Comparison of ENCODE assay signal across 10 cellular contexts in the genomic region with DNA sequence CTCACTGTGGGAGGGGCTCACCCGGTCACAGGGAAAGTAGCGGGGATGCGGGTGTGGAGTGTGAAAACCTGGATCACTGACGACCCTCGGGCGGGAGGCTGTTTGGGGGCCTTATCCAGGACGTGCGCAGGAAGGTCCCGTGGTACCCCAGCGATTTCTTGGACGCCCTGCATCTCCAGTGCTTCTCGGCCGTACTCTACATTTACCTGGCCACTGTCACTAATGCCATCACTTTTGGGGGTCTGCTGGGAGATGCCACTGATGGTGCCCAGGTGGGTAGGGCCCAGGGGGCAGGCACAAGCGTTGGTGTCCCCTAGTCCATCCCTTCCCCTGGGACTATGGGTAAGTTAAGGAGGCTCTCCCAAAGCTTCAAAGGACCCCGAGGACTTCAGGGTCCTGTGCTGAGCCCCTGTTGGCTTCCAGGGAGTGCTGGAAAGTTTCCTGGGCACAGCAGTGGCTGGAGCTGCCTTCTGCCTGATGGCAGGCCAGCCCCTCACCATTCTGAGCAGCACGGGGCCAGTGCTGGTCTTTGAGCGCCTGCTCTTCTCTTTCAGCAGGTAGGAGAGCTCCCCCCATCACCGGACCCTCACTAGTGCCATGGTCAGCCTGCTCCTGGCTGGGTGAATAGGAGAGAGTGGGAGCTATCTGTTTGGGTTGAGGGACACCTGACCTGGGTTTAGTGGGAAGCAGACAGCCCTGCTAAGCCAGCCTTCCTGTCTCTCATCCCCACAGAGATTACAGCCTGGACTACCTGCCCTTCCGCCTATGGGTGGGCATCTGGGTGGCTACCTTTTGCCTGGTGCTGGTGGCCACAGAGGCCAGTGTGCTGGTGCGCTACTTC. TPM values are rescaled to one million over a fixed set of nuclear protein-coding genes. Genes with fewer than 3 reads are reported as not detected.
A peak's percentile ranks its signal among the peaks of the same experiment; 100 is the strongest.
DNase-seq lines count a peak whose midpoint lies in the region; ATAC-seq and TF ChIP-seq lines count a peak whose summit lies in the region.
"Had no signal": no experiment of that assay in that cellular context is flagged by ENCODE, and none has a peak within 500 bp of the region (broad histone marks: within the 10 kb centered on the region; RNA-seq: fewer than 3 reads in every experiment).

No MANE protein-coding gene starts in this region.

- DNase-seq in RWPE2 (ENCODE audit: low spot score) (no peak), posterior vena cava (ENCODE audit: low spot score) (peak; percentile 77), thyroid gland (no peak), SW 1271 (lab: John Stamatoyannopoulos, UW) (no peak), HPDE6-E6E7 (ENCODE audit: extremely low spot score) (no peak), AG20443 (ENCODE audit: low spot score) (no peak)

- H3K4me3 ChIP-seq in GM08714 (ENCODE audit: low read length): peak overlapping the region; percentile 28; the same call in 1 of the 2 replicates
- H3K4me3 ChIP-seq in RWPE2 (ENCODE audit: severe bottlenecking): peak overlapping the region; percentile 19
- H3K4me3 ChIP-seq in esophagus (ENCODE audit: low read depth in 1 of 2, low read length in 2 of 2): peak overlapping the region; percentile 33 to 44
- no peak overlapping the region for H3K4me3 ChIP-seq in thyroid gland (replicated peaks in 1 of 3)

- H3K27ac ChIP-seq in RWPE2 (ENCODE audit: poor library complexity, severe bottlenecking) (no peak overlapping the region), esophagus (ENCODE audit: low read depth in 2 of 2, low read length in 1 of 2) (no peak overlapping the region), thyroid gland (no peak overlapping the region)
- H3K27ac ChIP-seq: foreskin keratinocyte, skin epidermis had no signal

- intact Hi-C loops in posterior vena cava (cut with DNase I) (no loop called here), thyroid gland (cut with DNase I) (no loop called here)

- TF ChIP-seq POLR2A in thyroid gland (IDR thresholded peaks at IDR 0.05): no peak

- no peaks in the 10 kb centered on the region for H3K27me3 ChIP-seq in RWPE2 (ENCODE audit: insufficient read depth, poor library complexity, severe bottlenecking)
- H3K27me3 ChIP-seq in esophagus (ENCODE audit: control insufficient read depth in 1 of 2, insufficient read depth in 2 of 2, low read length in 2 of 2): no peaks in the 10 kb centered on the region
- no peaks in the 10 kb centered on the region for H3K27me3 ChIP-seq in thyroid gland
- H3K27me3 ChIP-seq: foreskin keratinocyte had no signal

- H3K9me3 ChIP-seq in RWPE2 (ENCODE audit: severe bottlenecking) (no peaks in the 10 kb centered on the region), esophagus (ENCODE audit: control insufficient read depth in 2 of 2, insufficient read depth in 1 of 2, low read depth in 1 of 2, low read length in 1 of 2) (no peaks in the 10 kb centered on the region), thyroid gland (no peaks in the 10 kb centered on the region)

- ATAC-seq in RWPE2 (ENCODE audit: low read depth): no peak

- WGBS in esophagus, 2 donors: 62 to 65% methylated on average over 20 of the region's 20 CpGs
- 46 to 51% methylated on average over 15 to 20 of the region's 20 CpGs for WGBS in thyroid gland, 2 donors

- TF ChIP-seq CTCF in RWPE2 (IDR thresholded peaks at IDR 0.05; ENCODE audit: poor library complexity, severe bottlenecking) (no peak), thyroid gland (IDR thresholded peaks at IDR 0.05) (no peak)

- H3K36me3 ChIP-seq in RWPE2 (ENCODE audit: low read depth) (no peaks in the 10 kb centered on the region), esophagus (ENCODE audit: control insufficient read depth in 2 of 2, insufficient read depth in 2 of 2, low read length in 1 of 2) (no peaks in the 10 kb centered on the region), thyroid gland (no peaks in the 10 kb centered on the region)

- no peaks in the 10 kb centered on the region for H3K4me1 ChIP-seq in RWPE2 (ENCODE audit: insufficient read depth, poor library complexity, severe bottlenecking)
- H3K4me1 ChIP-seq in esophagus (ENCODE audit: control insufficient read depth in 2 of 2, insufficient read depth in 2 of 2, low read length in 1 of 2): peaks cover 0 to 17% of the 10 kb centered on the region in 2 donors
- H3K4me1 ChIP-seq in thyroid gland: peaks cover 0 to 4% of the 10 kb centered on the region in 2 donors
- H3K4me1 ChIP-seq: foreskin keratinocyte had no signal

RNA-seq across cellular contexts. Expression of gene SLC4A9, which starts 3.9 kb away (rescaled TPM):
- polyA plus RNA-seq in esophagus: under 1 TPM; 0.14 to 0.20 TPM
- total RNA-seq in posterior vena cava: not detected
- total RNA-seq in thyroid gland: under 1 TPM in 3 of 4 donors, not detected in 1; 0.29 to 0.45 (median 0.29) TPM

RNA-seq across cellular contexts. Expression of gene HBEGF, which starts 17.4 kb away (rescaled TPM):
- polyA plus RNA-seq in esophagus: 10 to 100 TPM in 1 of 2 donors, 1 to 10 TPM in 1; 9.3 to 23.5 TPM
- 1 to 10 TPM; 6.9 to 9.5 TPM for total RNA-seq in posterior vena cava
- total RNA-seq in thyroid gland: 10 to 100 TPM in 3 of 4 donors, 1 to 10 TPM in 1; 5.8 to 13.0 (median 12.6) TPM

RNA-seq across cellular contexts. Expression of gene ANKHD1, which starts 37.8 kb away (rescaled TPM):
- polyA plus RNA-seq in esophagus: 10 to 100 TPM; 37.7 to 43.2 TPM
- total RNA-seq in posterior vena cava (10 to 100 TPM; 90.8 to 93.2 TPM), thyroid gland (100 to 1,000 TPM; 148 to 247 (median 163) TPM)

Comparison
In these comparisons a context has a peak if more than half of its experiments do, and no peak if none do; other contexts are left out.
1. H3K4me3 ChIP-seq: peak in GM08714 (single experiment), RWPE2 (single experiment) and esophagus (2 of 2); none in thyroid gland (0 of 3).